In the genomic region with DNA sequence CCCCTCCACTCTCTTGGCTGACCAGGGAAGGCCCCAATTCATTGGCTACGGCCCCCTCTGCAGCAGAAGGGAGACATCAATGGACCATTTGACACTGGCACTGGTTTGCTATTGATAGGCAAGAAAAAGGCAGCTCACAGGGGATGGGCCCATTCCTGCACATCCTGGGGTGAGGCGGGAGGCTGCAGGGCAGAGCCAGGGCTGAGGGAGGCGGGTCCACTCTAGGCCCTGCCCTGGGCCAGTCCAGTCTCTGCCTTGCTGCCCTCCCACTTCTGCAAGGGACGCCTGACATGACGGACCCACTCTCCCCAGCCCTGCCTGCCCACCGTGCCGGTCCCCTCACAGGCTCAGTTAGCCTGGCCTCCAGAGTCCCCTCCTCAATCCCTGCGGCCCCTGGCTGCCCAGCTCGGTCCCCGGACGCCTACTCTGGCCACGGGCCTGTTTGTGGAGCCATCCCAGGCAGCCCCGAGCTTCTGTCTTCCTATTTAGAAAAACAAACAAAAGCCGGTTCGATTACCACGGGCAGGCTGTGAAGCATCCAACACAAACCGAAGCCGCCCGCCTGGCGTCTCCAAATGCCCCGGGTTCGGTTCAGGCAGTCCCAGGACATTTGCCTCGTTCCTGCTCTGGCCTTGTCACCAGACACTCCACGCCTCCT, we compare ENCODE assay signal across 20 cellular contexts.
"Had no signal": no experiment of that assay in that cellular context is flagged by ENCODE, and none has a peak within 500 bp of the region (broad histone marks: within the 10 kb centered on the region; RNA-seq: fewer than 3 reads in every experiment).

No MANE protein-coding gene starts in this region.

- H3K27ac ChIP-seq: epithelial cell of prostate, esophagus muscularis mucosa, gastrocnemius medialis, heart right ventricle, sigmoid colon, skin epidermis, testis, transverse colon had no signal

- H3K9me3 ChIP-seq: gastrocnemius medialis, mucosa of descending colon, sigmoid colon, testis, transverse colon had no signal

- H3K4me1 ChIP-seq: esophagus muscularis mucosa, gastrocnemius medialis, heart right ventricle, sigmoid colon, testis, transverse colon had no signal

- H3K27ac Mint-ChIP-seq: dendritic cell treated with granulocyte-macrophage colony-stimulating factor and Interleukin-4, amounts not matched to agents 40 ng/mL and 50 ng/mL, for 4 days; effector memory CD8-positive, alpha-beta T cell; immature natural killer cell; natural killer cell; stimulated activated naive B cell treated with anti-CD40 and anti-IgM and Interleukin-4, amounts not matched to agents 10 μg/mL and 1 μg/mL and 100 μg/mL, for 72 hours; stimulated activated naive CD8-positive, alpha-beta T cell treated with anti-CD3 and anti-CD28 coated beads, Interleukin-15, amount 100 ng/mL, for 72 hours had no signal

- H3K27me3 Mint-ChIP-seq: dendritic cell treated with granulocyte-macrophage colony-stimulating factor and Interleukin-4, amounts not matched to agents 40 ng/mL and 50 ng/mL, for 4 days; stimulated activated naive B cell treated with anti-CD40 and anti-IgM and Interleukin-4, amounts not matched to agents 10 μg/mL and 1 μg/mL and 100 μg/mL, for 72 hours; stimulated activated naive CD8-positive, alpha-beta T cell treated with anti-CD3 and anti-CD28 coated beads, Interleukin-15, amount 100 ng/mL, for 72 hours had no signal

- H3K36me3 Mint-ChIP-seq: immature natural killer cell; natural killer cell; stimulated activated naive B cell treated with anti-CD40 and anti-IgM and Interleukin-4, amounts not matched to agents 10 μg/mL and 1 μg/mL and 100 μg/mL, for 72 hours had no signal

- H3K4me1 Mint-ChIP-seq: immature natural killer cell; natural killer cell; stimulated activated naive B cell treated with anti-CD40 and anti-IgM and Interleukin-4, amounts not matched to agents 10 μg/mL and 1 μg/mL and 100 μg/mL, for 72 hours; stimulated activated naive CD8-positive, alpha-beta T cell treated with anti-CD3 and anti-CD28 coated beads, Interleukin-15, amount 100 ng/mL, for 72 hours had no signal

- H3K36me3 ChIP-seq: esophagus muscularis mucosa, gastrocnemius medialis, heart right ventricle, sigmoid colon, transverse colon had no signal

- H3K27me3 ChIP-seq: gastrocnemius medialis, sigmoid colon, testis, transverse colon had no signal

- ATAC-seq: effector memory CD8-positive, alpha-beta T cell; gastrocnemius medialis; mucosa of descending colon; natural killer cell; stimulated activated naive B cell treated with anti-CD40 and anti-IgM and Interleukin-4, amounts not matched to agents 10 μg/mL and 1 μg/mL and 100 μg/mL, for 72 hours; stimulated activated naive CD8-positive, alpha-beta T cell treated with anti-CD3 and anti-CD28 coated beads, Interleukin-15, amount 100 ng/mL, for 72 hours had no signal

- H3K9me3 Mint-ChIP-seq: dendritic cell treated with granulocyte-macrophage colony-stimulating factor and Interleukin-4, amounts not matched to agents 40 ng/mL and 50 ng/mL, for 4 days; effector memory CD8-positive, alpha-beta T cell; natural killer cell had no signal

- H3K4me3 ChIP-seq: esophagus muscularis mucosa, gastrocnemius medialis, heart right ventricle, mucosa of descending colon, sigmoid colon, skin epidermis, testis, transverse colon had no signal

- FAIRE-seq: keratinocyte, urothelium cell line had no signal

- DNase-seq: effector memory CD8-positive, alpha-beta T cell; gastrocnemius medialis; heart right ventricle; hypothalamus; immature natural killer cell; mucosa of descending colon; natural killer cell; sigmoid colon; stimulated activated CD4-positive, alpha-beta T cell treated with anti-CD3 and anti-CD28 coated beads, Interleukin-2, amount 100 ng/mL, for 24 hours; stimulated activated CD4-positive, alpha-beta T cell treated with anti-CD3 and anti-CD28 coated beads, Interleukin-4, amount 100 ng/mL, for 4 hours; stimulated activated naive B cell treated with anti-CD40 and anti-IgM and Interleukin-4, amounts not matched to agents 10 μg/mL and 1 μg/mL and 100 μg/mL, for 72 hours; stimulated activated naive CD8-positive, alpha-beta T cell treated with anti-CD3 and anti-CD28 coated beads, Interleukin-15, amount 100 ng/mL, for 72 hours; testis; transverse colon had no signal

- H3K4me3 Mint-ChIP-seq: dendritic cell treated with granulocyte-macrophage colony-stimulating factor and Interleukin-4, amounts not matched to agents 40 ng/mL and 50 ng/mL, for 4 days; effector memory CD8-positive, alpha-beta T cell; immature natural killer cell; natural killer cell; stimulated activated naive B cell treated with anti-CD40 and anti-IgM and Interleukin-4, amounts not matched to agents 10 μg/mL and 1 μg/mL and 100 μg/mL, for 72 hours; stimulated activated naive CD8-positive, alpha-beta T cell treated with anti-CD3 and anti-CD28 coated beads, Interleukin-15, amount 100 ng/mL, for 72 hours had no signal
